In the genomic region with DNA sequence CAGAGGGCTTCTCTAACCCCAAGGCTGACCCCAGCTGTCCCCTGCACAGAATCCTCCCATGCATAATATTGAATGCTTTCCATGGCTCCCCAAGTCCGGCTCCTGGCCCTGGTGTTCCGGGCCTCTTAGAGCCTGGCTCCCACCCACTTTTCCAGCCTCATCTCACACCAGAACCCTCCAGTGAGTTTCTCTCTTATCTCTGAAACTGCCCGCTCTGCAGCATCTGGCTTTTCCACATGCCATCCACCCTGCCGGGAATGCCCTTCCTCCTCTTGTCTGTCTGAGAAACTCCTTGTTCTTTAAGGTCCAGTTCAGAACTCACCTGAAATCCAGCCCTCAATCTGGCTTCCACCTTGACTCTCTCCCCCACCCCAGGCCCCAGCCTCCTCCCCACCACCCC, we compare ENCODE assay signal across 24 cellular contexts. TPM values are rescaled to one million over a fixed set of nuclear protein-coding genes. Genes with fewer than 3 reads are reported as not detected.
"Had no signal": no experiment of that assay in that cellular context is flagged by ENCODE, and none has a peak within 500 bp of the region (broad histone marks: within the 10 kb centered on the region; RNA-seq: fewer than 3 reads in every experiment).

No MANE protein-coding gene starts in this region.

- H3K27me3 ChIP-seq: esophagus squamous epithelium, gastroesophageal sphincter, heart left ventricle, sigmoid colon, stomach, suprapubic skin, tibial nerve had no signal

- H3K9me3 ChIP-seq: esophagus squamous epithelium, gastroesophageal sphincter, heart left ventricle, mucosa of descending colon, sigmoid colon, stomach, suprapubic skin, tibial nerve had no signal

- H3K4me1 ChIP-seq: esophagus squamous epithelium, gastroesophageal sphincter, heart left ventricle, sigmoid colon, stomach, suprapubic skin, tibial nerve had no signal

- ATAC-seq: gastroesophageal sphincter; heart left ventricle; left colon; mucosa of descending colon; stimulated activated memory B cell treated with anti-CD40 and anti-IgM and Interleukin-4, amounts not matched to agents 10 μg/mL and 1 μg/mL and 100 μg/mL, for 72 hours; T-helper 17 cell had no signal

- H3K4me2 ChIP-seq: smooth muscle cell had no signal

- H3K4me3 ChIP-seq: coronary artery, esophagus squamous epithelium, gastroesophageal sphincter, heart left ventricle, mucosa of descending colon, sigmoid colon, smooth muscle cell, stomach, suprapubic skin, tibial nerve had no signal

- DNase-seq: activated CD4-positive, alpha-beta T cell treated with anti-CD3 and anti-CD28 coated beads, Interleukin-2, amount 10 ng/mL, durations not matched to agents 24 days and 14 days; activated naive CD8-positive, alpha-beta T cell treated with anti-CD3 and anti-CD28 coated beads for 36 hours; activated T-cell treated with anti-CD3 and anti-CD28 coated beads, Interleukin-2, amount 50 U/mL, for 1 hour; amniotic stem cell; cerebellar nuclear complex; esophagus squamous epithelium; heart left ventricle; left colon; mesendoderm; mucosa of descending colon; occipital lobe; retina; sigmoid colon; stimulated activated CD4-positive, alpha-beta T cell treated with anti-CD3 and anti-CD28 coated beads, Interleukin-15, amount 100 ng/mL, for 24 hours; stomach; T-helper 17 cell had no signal

- H3K36me3 ChIP-seq: esophagus squamous epithelium, gastroesophageal sphincter, heart left ventricle, sigmoid colon, stomach, suprapubic skin, tibial nerve had no signal

- H3K27ac ChIP-seq: coronary artery, esophagus squamous epithelium, gastroesophageal sphincter, heart left ventricle, sigmoid colon, stomach, suprapubic skin, tibial nerve had no signal

RNA-seq across cellular contexts. Expression of a gene that starts 6.8 kb away (rescaled TPM):
- polyA plus RNA-seq: heart left ventricle, keratinocyte, neural cell, smooth muscle cell, stomach had no signal

RNA-seq across cellular contexts. Expression of a gene that starts 45.6 kb away (rescaled TPM):
- polyA plus RNA-seq: neural cell had no signal
